1 cellular context compared by ENCODE assay signal in the genomic region with DNA sequence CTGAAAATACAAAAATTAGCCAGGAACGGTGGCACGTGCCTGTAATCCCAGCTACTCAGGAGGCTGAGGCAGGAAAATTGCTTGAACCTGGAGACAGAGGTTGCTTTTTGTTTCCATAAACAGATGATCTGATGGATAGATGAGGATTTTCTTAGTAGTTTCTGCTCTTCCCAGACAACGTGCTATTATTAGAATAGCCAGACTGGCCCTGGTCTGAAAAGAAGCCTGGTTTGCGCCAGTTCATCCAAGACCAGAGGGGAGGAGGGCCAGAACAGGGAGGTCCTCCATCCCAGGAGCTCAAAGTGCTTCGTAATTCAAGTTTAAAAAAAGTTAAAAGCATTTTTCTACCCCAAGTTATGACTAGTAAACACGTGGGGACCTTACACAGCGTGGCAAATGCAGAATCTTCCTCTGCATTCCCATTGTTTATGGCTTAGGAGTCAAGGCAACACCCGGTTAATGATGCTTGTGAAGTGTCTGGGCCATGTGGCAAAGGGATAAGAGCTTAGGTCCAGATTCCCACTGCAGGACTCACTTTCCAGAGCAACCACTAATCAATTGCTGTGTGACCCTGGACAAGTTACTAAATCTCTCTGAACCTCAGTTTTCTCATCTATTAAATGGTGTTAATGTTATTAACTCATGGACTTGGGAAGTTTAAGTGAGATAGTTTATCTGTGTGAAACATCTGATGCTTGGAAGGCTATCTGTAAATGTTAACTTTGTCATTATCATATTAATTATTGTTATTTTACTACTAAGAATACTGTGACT.
TF ChIP-seq lines count a peak whose summit lies in the region.

No MANE protein-coding gene starts in this region.

TF ChIP-seq in A549, 52 proteins besides CTCF, POLR2A, EP300 and RAD21 (continued from another document):
- TF ChIP-seq KDM1A (IDR thresholded peaks at IDR 0.05; ENCODE audit: low read depth) (no peak; the same call in 1 of the 2 replicates), RFX5 (IDR thresholded peaks at IDR 0.05) (no peak)
- TF ChIP-seq, protein P1, sequence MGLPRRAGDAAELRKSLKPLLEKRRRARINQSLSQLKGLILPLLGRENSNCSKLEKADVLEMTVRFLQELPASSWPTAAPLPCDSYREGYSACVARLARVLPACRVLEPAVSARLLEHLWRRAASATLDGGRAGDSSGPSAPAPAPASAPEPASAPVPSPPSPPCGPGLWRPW (IDR thresholded peaks at IDR 0.05), result no peak
